In the genomic region with DNA sequence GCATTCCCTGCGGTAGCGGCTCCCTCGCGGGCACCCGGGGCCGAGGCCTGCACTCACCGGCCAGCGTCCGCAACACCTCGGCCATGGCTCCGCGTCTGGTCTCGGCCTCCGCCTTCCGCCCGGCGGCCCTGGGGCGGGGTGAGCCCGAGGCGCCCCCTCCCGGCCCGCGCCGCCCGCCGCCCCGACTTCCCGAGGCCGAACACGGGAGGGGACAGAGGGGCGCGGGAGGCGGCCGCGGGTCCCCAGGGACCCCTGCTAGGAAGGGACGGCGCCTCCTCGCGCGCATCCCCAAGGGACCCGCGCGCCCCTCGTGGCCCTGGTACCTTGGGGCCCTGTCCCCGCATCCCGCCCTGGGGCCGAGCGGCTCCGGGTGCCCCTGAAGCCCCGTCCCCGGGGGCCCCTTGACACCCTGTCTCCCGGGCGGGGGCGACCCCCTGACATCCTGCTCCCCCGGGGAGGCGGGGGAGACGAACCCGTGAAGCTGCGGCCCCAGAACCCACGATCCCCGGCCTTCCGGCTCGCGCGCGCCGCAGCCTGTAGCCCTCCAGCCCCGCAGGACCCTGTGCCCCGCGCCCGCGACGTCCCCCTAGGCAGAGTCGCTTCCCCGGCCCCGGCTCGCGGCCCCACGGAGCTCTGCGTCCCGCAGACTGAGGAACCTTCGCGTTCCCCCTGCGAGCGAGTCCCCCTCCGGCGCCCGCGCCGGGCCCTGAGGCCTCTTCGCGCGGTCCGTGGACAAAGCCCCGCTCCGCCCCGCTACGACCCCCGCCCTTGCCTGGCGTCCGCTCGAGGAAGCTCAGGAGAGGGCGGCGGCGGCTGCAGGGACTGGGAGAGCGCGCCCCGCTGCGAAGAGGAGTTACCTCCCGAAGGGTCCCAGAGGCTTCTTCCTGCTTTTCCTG, we compare ENCODE assay signal across 10 cellular contexts. TPM values are rescaled to one million over a fixed set of nuclear protein-coding genes. Genes with fewer than 3 reads are reported as not detected.
DNase-seq lines count a peak whose midpoint lies in the region; ATAC-seq, FAIRE-seq and TF ChIP-seq lines count a peak whose summit lies in the region.
"Had no signal": no experiment of that assay in that cellular context is flagged by ENCODE, and none has a peak within 500 bp of the region (broad histone marks: within the 10 kb centered on the region; RNA-seq: fewer than 3 reads in every experiment).

A gene (minus strand): TSS at position 97 of the 896 bp plus-strand sequence.

- no peaks in the 10 kb centered on the region for H3K9me2 ChIP-seq in neural cell (ENCODE audit: insufficient read depth, low read length)

- H3K4me3 ChIP-seq in gastroesophageal sphincter (peak within 1 kb of the TSS; percentile 16 to 52), neural cell (ENCODE audit: low read length) (peak within 1 kb of the TSS; percentile 54), vagina (peak within 1 kb of the TSS; percentile 49 to 51)

- TF ChIP-seq EP300 in gastroesophageal sphincter (IDR thresholded peaks at IDR 0.05) (no peak), neural cell (conservative IDR thresholded peaks at IDR 0.05; ENCODE audit: poor library complexity, severe bottlenecking) (no peak)

- H3K36me3 ChIP-seq in gastroesophageal sphincter = no peaks in the 10 kb centered on the region
- H3K36me3 ChIP-seq in neural cell (ENCODE audit: insufficient read depth, low read length) = no peaks in the 10 kb centered on the region
- no peaks in the 10 kb centered on the region for H3K36me3 ChIP-seq in vagina

- peaks cover 52% of the 10 kb centered on the region for H3K27me3 Mint-ChIP-seq in activated T-cell treated with anti-CD3 and anti-CD28 coated beads, Interleukin-2, amount 50 U/mL, for 4 hours (ENCODE audit: low read depth)

- H3K4me1 Mint-ChIP-seq in activated T-cell treated with anti-CD3 and anti-CD28 coated beads, Interleukin-2, amount 50 U/mL, for 4 hours (ENCODE audit: low read depth) = peaks cover 2% of the 10 kb centered on the region

- peak in 1 of 4 experiments; percentile 41 for TF ChIP-seq CTCF in gastroesophageal sphincter (IDR thresholded peaks at IDR 0.05)
- TF ChIP-seq CTCF in neural cell (IDR thresholded peaks at IDR 0.05; ENCODE audit: poor library complexity, severe bottlenecking) = no peak
- TF ChIP-seq CTCF in vagina (IDR thresholded peaks at IDR 0.05) = no peak

- no peak for TF ChIP-seq RAD21 in neural cell (conservative IDR thresholded peaks at IDR 0.05)

- 0% methylated on average over 1 of the region's 110 CpGs; no CpG with 5 or more reads in 1 of the 2 donors for WGBS in gastroesophageal sphincter (ENCODE audit: low coverage in 1 of 2), 2 donors

- ATAC-seq in activated T-cell treated with anti-CD3 and anti-CD28 coated beads, Interleukin-2, amount 50 U/mL, for 4 hours = peak; percentile 18 to 25
- no peak for ATAC-seq in gastroesophageal sphincter
- ATAC-seq: CD8-positive, alpha-beta T cell had no signal

- no peak within 1 kb of the TSS for H3K9ac ChIP-seq in neural cell (ENCODE audit: low read length)

- H3K9me3 ChIP-seq in gastroesophageal sphincter (peaks cover 0 to 7% (median 0%) of the 10 kb centered on the region in 3 donors), neural cell (ENCODE audit: low read length) (no peaks in the 10 kb centered on the region), vagina (no peaks in the 10 kb centered on the region)

- no peaks in the 10 kb centered on the region for H3K79me2 ChIP-seq in neural cell (replicated peaks; ENCODE audit: insufficient read depth, low read length)

- H3K4me2 ChIP-seq in neural cell (ENCODE audit: low read length) = no peak within 1 kb of the TSS

- H3K4me3 Mint-ChIP-seq in activated T-cell treated with anti-CD3 and anti-CD28 coated beads, Interleukin-2, amount 50 U/mL, for 4 hours = no peak within 1 kb of the TSS
- H3K4me3 Mint-ChIP-seq: CD8-positive, alpha-beta T cell had no signal

- H3K27me3 ChIP-seq in gastroesophageal sphincter (peaks cover 79% of the 10 kb centered on the region), neural cell (ENCODE audit: insufficient read depth, low read depth, low read length) (peaks cover 45% of the 10 kb centered on the region), vagina (no peaks in the 10 kb centered on the region)

- no peak for FAIRE-seq in frontal cortex (lab: Jason Lieb, UNC)

- in situ Hi-C loops in G401 (cut with HindIII; ENCODE audit: low sequenced_read_pairs) = no loop called here

- no peaks in the 10 kb centered on the region for H4K20me1 ChIP-seq in neural cell (ENCODE audit: insufficient read depth)

- H3K36me3 Mint-ChIP-seq in activated T-cell treated with anti-CD3 and anti-CD28 coated beads, Interleukin-2, amount 50 U/mL, for 4 hours (ENCODE audit: insufficient read depth) = no peaks in the 10 kb centered on the region
- H3K36me3 Mint-ChIP-seq: CD8-positive, alpha-beta T cell had no signal

- H2AFZ ChIP-seq in neural cell (ENCODE audit: low read depth, low read length) = no peak within 1 kb of the TSS

- intact Hi-C loops in vagina (cut with DNase I) = no loop called here

- no peak for DNase-seq in activated T-cell treated with anti-CD3 and anti-CD28 coated beads, Interleukin-2, amount 50 U/mL, for 4 hours
- DNase-seq in activated T-cell treated with anti-CD3 and anti-CD28 coated beads for 4 hours = no peak
- DNase-seq in vagina (ENCODE audit: extremely low spot score in 2 of 2) = no peak
- no peak for DNase-seq in frontal cortex (ENCODE audit: low spot score in 2 of 2)
- no peak for DNase-seq in G401 (ENCODE audit: low spot score)
- DNase-seq in NCI-H1048 (lab: John Stamatoyannopoulos, UW) = no peak
- DNase-seq: CD8-positive, alpha-beta T cell had no signal

- H3F3A ChIP-seq in neural cell (ENCODE audit: insufficient read depth, low read length, poor library complexity, severe bottlenecking) = no peaks in the 10 kb centered on the region

- TF ChIP-seq POLR2A in gastroesophageal sphincter (IDR thresholded peaks at IDR 0.05) (no peak), vagina (IDR thresholded peaks at IDR 0.05) (no peak)

- H3K4me1 ChIP-seq in gastroesophageal sphincter = peaks cover 0 to 17% (median 0%) of the 10 kb centered on the region in 3 donors
- peaks cover 9% of the 10 kb centered on the region for H3K4me1 ChIP-seq in vagina

- peak within 1 kb of the TSS in 3 of 4 donors; percentile 51 to 75 (median 71) for H3K27ac ChIP-seq in gastroesophageal sphincter
- H3K27ac ChIP-seq in neural cell (ENCODE audit: low read length) = no peak within 1 kb of the TSS
- H3K27ac ChIP-seq in vagina = peak within 1 kb of the TSS; percentile 75
- H3K27ac ChIP-seq: HL-60 had no signal

- H3K9me3 Mint-ChIP-seq in activated T-cell treated with anti-CD3 and anti-CD28 coated beads, Interleukin-2, amount 50 U/mL, for 4 hours = no peaks in the 10 kb centered on the region

TF ChIP-seq in neural cell, 6 proteins besides CTCF, POLR2A, EP300 and RAD21:
- TF ChIP-seq POLR2AphosphoS5 (IDR thresholded peaks at IDR 0.05) = no peak
- peak; percentile 28 for TF ChIP-seq EZH2 (IDR thresholded peaks at IDR 0.05; ENCODE audit: borderline replicate concordance, insufficient read depth, low read length, poor library complexity, severe bottlenecking)

RNA-seq across cellular contexts. Expression of the gene that starts here (rescaled TPM):
- total RNA-seq in activated T-cell treated with anti-CD3 and anti-CD28 coated beads, Interleukin-2, amount 50 U/mL, for 4 hours = under 1 TPM in 1 of 3 donors, not detected in 2; 0.08 TPM
- total RNA-seq in gastroesophageal sphincter (1 to 10 TPM in 2 of 4 donors, under 1 TPM in 2; 0.47 to 10.0 (median 0.91) TPM), vagina (17.2 TPM), frontal cortex (not detected)
- not detected in 2 replicates for polyA plus RNA-seq in neural cell
- polyA minus RNA-seq in neural cell = not detected in 2 replicates
- not detected in 2 replicates for total RNA-seq in G401 (2014; rRNA removed; shearing (Covaris generic))
- total RNA-seq: CD8-positive, alpha-beta T cell had no signal

Comparison
In these comparisons a context has a peak if more than half of its experiments do, and no peak if none do; other contexts are left out.
1. Peak in ATAC-seq in activated T-cell treated with anti-CD3 and anti-CD28 coated beads, Interleukin-2, amount 50 U/mL, for 4 hours; RNA of the gene not detected or under 1 TPM.